ENCODE assay signal across 1 cellular context in genomic region chr6:158057213-158057987, GRCh38.
TF ChIP-seq lines count a peak whose summit lies in the region.

No MANE protein-coding gene starts in this region.

TF ChIP-seq in SK-N-SH, 30 proteins besides CTCF, POLR2A, EP300 and RAD21 (continued from another document):
- TF ChIP-seq ZBTB33 (IDR thresholded peaks at IDR 0.05; ENCODE audit: borderline replicate concordance, low read depth) (peak; percentile 76), TCF12 (IDR thresholded peaks at IDR 0.05) (peak; percentile 90), EZH2phosphoT487 (IDR thresholded peaks at IDR 0.05; ENCODE audit: borderline replicate concordance, low read depth) (no peak), USF1 (IDR thresholded peaks at IDR 0.05; ENCODE audit: borderline replicate concordance, low read depth) (peak; percentile 42), PBX3 (IDR thresholded peaks at IDR 0.05) (peak; percentile 78), RFX5 (IDR thresholded peaks at IDR 0.05; ENCODE audit: low read length) (no peak), GATA2 (CRISPR knock-in tag; IDR thresholded peaks at IDR 0.05) (no peak), MAX (IDR thresholded peaks at IDR 0.05; ENCODE audit: low read depth) (peak; percentile 96), RCOR1 (IDR thresholded peaks at IDR 0.05; ENCODE audit: low read length) (no peak), JUND (IDR thresholded peaks at IDR 0.05) (peak; percentile 93), SMC3 (IDR thresholded peaks at IDR 0.05; ENCODE audit: low read depth, low read length) (no peak), FOXJ3 (CRISPR knock-in tag; IDR thresholded peaks at IDR 0.05) (no peak), USF2 (IDR thresholded peaks at IDR 0.05; ENCODE audit: borderline replicate concordance, low read depth, low read length) (no peak), ELF1 (IDR thresholded peaks at IDR 0.05) (peak; percentile 63; the same call in 1 of the 2 replicates), NFIC (IDR thresholded peaks at IDR 0.05; ENCODE audit: borderline replicate concordance) (peak; percentile 91), SIN3A (IDR thresholded peaks at IDR 0.05; ENCODE audit: borderline replicate concordance, low read depth, low read length) (peak; percentile 67; the same call in 1 of the 2 replicates), POLR2AphosphoS5 (IDR thresholded peaks at IDR 0.05; ENCODE audit: low read depth, low read length) (peak; percentile 74; the same call in 1 of the 2 replicates), TAF1 (IDR thresholded peaks at IDR 0.05; ENCODE audit: borderline replicate concordance, low read depth, low read length) (0 out of 2 replicates have a peak, but pooled peaks have one; percentile 9), CHD2 (IDR thresholded peaks at IDR 0.05; ENCODE audit: low read length, partially characterized antibody) (no peak), FOSL2 (IDR thresholded peaks at IDR 0.05; ENCODE audit: borderline replicate concordance, low read depth) (peak; percentile 99), IRF3 (IDR thresholded peaks at IDR 0.05; ENCODE audit: low read depth, low read length) (no peak), GABPA (IDR thresholded peaks at IDR 0.05; ENCODE audit: low read depth) (no peak), FOXM1 (IDR thresholded peaks at IDR 0.05; ENCODE audit: low read depth) (peak; percentile 86), YY1 (IDR thresholded peaks at IDR 0.05; ENCODE audit: low read depth) (no peak), MXI1 (IDR thresholded peaks at IDR 0.05; ENCODE audit: low read depth, low read length) (no peak), MEF2A (IDR thresholded peaks at IDR 0.05; ENCODE audit: borderline replicate concordance, low read depth) (no peak; the same call in 1 of the 2 replicates)
